Comparison of ENCODE assay signal across 23 cellular contexts in the genomic region with DNA sequence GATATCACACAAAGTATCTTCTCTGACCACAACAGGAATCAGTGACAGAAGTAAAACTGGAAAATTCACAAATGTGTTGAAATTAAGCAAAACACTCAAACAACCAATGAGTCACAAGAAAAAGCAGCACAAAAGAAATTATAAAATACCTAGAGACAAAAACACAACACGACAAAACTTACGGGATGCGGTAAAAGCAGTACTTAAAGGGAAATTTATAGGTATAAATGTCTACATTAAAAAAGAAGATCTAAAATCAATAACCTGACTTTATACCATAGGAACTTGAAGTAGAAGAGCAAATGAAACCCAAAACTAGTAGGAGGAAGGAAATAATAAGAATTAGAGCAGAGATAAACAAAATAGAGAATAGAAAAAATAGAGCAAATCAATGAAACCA.
"Had no signal": no experiment of that assay in that cellular context is flagged by ENCODE, and none has a peak within 500 bp of the region (broad histone marks: within the 10 kb centered on the region; RNA-seq: fewer than 3 reads in every experiment).

No MANE protein-coding gene starts in this region.

- H3K4me3 Mint-ChIP-seq: mesothelial cell of epicardium; naive thymus-derived CD8-positive, alpha-beta T cell had no signal

- H3K9me3 ChIP-seq: adrenal gland, ascending aorta, esophagus muscularis mucosa, gastrocnemius medialis, left ventricle myocardium inferior, sigmoid colon, SK-N-SH had no signal

- H3K4me3 ChIP-seq: adrenal gland, ascending aorta, dorsolateral prefrontal cortex, esophagus muscularis mucosa, gastrocnemius medialis, left ventricle myocardium inferior, sigmoid colon, smooth muscle cell had no signal

- ATAC-seq: gastrocnemius medialis; naive thymus-derived CD8-positive, alpha-beta T cell had no signal

- H3K27ac Mint-ChIP-seq: mesothelial cell of epicardium, progenitor cell of endocrine pancreas had no signal

- DNase-seq: activated CD4-positive, alpha-beta T cell treated with anti-CD3 and anti-CD28 coated beads for 48 hours; activated CD8-positive, alpha-beta memory T cell treated with anti-CD3 and anti-CD28 coated beads for 24 hours; activated effector memory CD4-positive, alpha-beta T cell treated with anti-CD3 and anti-CD28 coated beads, Interleukin-2, amount 50 U/mL, for 16 hours; activated naive CD4-positive, alpha-beta T cell treated with anti-CD3 and anti-CD28 coated beads, Interleukin-2, amount 50 U/mL, for 16 hours; adrenal gland; brain microvascular endothelial cell; central memory CD4-positive, alpha-beta T cell; dorsolateral prefrontal cortex; gastrocnemius medialis; hippocampal formation; left ventricle myocardium inferior; naive thymus-derived CD8-positive, alpha-beta T cell; retina; sigmoid colon; SK-N-SH; stimulated activated CD4-positive, alpha-beta T cell treated with anti-CD3 and anti-CD28 coated beads, Interleukin-15, amount 100 ng/mL, for 24 hours; stimulated activated naive CD4-positive, alpha-beta T cell; T-helper 9 cell had no signal

- H3K9ac ChIP-seq: SK-N-SH had no signal

- H3K9me3 Mint-ChIP-seq: mesothelial cell of epicardium had no signal

- H3K4me2 ChIP-seq: SK-N-SH, smooth muscle cell had no signal

- H3K36me3 ChIP-seq: adrenal gland, ascending aorta, brain microvascular endothelial cell, esophagus muscularis mucosa, gastrocnemius medialis, left ventricle myocardium inferior, sigmoid colon had no signal

- H3K36me3 Mint-ChIP-seq: mesothelial cell of epicardium had no signal

- H3K9me2 ChIP-seq: SK-N-SH had no signal

- H3K27me3 ChIP-seq: adrenal gland, ascending aorta, brain microvascular endothelial cell, dorsolateral prefrontal cortex, gastrocnemius medialis, sigmoid colon had no signal
